Comparison of ENCODE assay signal across 18 cellular contexts in the genomic region with DNA sequence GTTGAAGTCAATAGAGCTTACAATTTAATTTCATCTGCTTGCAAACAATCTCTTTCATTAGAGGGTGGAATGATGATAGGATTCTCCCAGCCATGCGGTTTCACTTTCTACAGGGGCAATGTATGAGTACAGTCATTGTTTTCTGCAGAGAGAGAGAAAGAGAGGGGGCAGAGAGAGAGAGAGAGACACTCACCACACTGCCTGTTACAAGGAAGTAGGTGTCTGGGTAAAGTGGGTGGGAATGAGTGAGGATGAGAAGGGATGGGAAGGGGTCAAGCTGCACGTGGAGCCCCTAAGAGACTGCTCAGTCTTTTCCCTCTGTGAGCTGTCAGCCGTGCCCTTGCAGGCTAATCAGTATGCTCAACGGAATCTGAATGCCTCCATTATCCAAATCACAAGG.
DNase-seq lines count a peak whose midpoint lies in the region; ATAC-seq lines count a peak whose summit lies in the region.
"Had no signal": no experiment of that assay in that cellular context is flagged by ENCODE, and none has a peak within 500 bp of the region (broad histone marks: within the 10 kb centered on the region; RNA-seq: fewer than 3 reads in every experiment).

No MANE protein-coding gene starts in this region.

- no peaks in the 10 kb centered on the region for H3K36me3 ChIP-seq in GM23248 (ENCODE audit: low read depth)
- H3K36me3 ChIP-seq: brain microvascular endothelial cell, SJSA1, thyroid gland had no signal

- no peaks in the 10 kb centered on the region for H3K4me1 ChIP-seq in GM23248 (ENCODE audit: insufficient read depth)
- H3K4me1 ChIP-seq: SJSA1 had no signal

- in situ Hi-C loops in GM23248 (cut with MboI) = no loop called here

- no peak overlapping the region for H3K4me2 ChIP-seq in GM23248 (ENCODE audit: unreplicated experiment)

- H3K9me3 ChIP-seq in GM23248 (ENCODE audit: low read depth) = no peaks in the 10 kb centered on the region
- H3K9me3 ChIP-seq: SJSA1, thyroid gland had no signal

- no peak for ATAC-seq in activated CD8-positive, alpha-beta memory T cell treated with anti-CD3 and anti-CD28 coated beads, Interleukin-2, amount 10 ng/mL, durations not matched to agents 7 days and 5 days
- ATAC-seq: effector memory CD8-positive, alpha-beta T cell had no signal

- no peaks in the 10 kb centered on the region for H3K79me2 ChIP-seq in GM23248 (ENCODE audit: insufficient read depth)

- H3K36me3 Mint-ChIP-seq in activated CD8-positive, alpha-beta memory T cell treated with anti-CD3 and anti-CD28 coated beads, Interleukin-2, amount 10 ng/mL, durations not matched to agents 7 days and 5 days = peaks cover 4% of the 10 kb centered on the region

- H3K27ac ChIP-seq in GM23248 = no peak overlapping the region
- peak overlapping the region; percentile 34 for H3K27ac ChIP-seq in caudate nucleus (ENCODE audit: low read depth, low read length)
- H3K27ac ChIP-seq: brain microvascular endothelial cell, SJSA1, thyroid gland had no signal

- DNase-seq in GM23248 = peak; percentile 9
- DNase-seq in NCI-H2227 treated with DMSO at 0.1 percent for 48 hours (lab: John Stamatoyannopoulos, UW) = peak; percentile 79
- peak in 36 of 61 donors; percentile 4 to 70 (median 32) for DNase-seq in caudate nucleus (lab: John Stamatoyannopoulos, UW)
- DNase-seq in nucleus accumbens (lab: John Stamatoyannopoulos, UW) = peak in 40 of 56 donors; percentile 4 to 77 (median 23)
- no peak for DNase-seq in GM19238 (ENCODE audit: insufficient read length, low spot score)
- DNase-seq in NCI-H2196 (lab: John Stamatoyannopoulos, UW; ENCODE audit: unreplicated experiment) = no peak
- no peak for DNase-seq in H4 (ENCODE audit: low spot score)
- DNase-seq in activated CD8-positive, alpha-beta memory T cell treated with anti-CD3 and anti-CD28 coated beads, Interleukin-2, amount 10 ng/mL, durations not matched to agents 7 days and 5 days = no peak
- DNase-seq: activated gamma-delta T cell; AML-193; brain microvascular endothelial cell; effector memory CD8-positive, alpha-beta T cell; foreskin fibroblast; immature natural killer cell; Kasumi-1; NCI-H1930; thyroid gland had no signal

- no peaks in the 10 kb centered on the region for H3K9me2 ChIP-seq in GM23248 (ENCODE audit: insufficient read depth)

- no peak overlapping the region for H3K27ac Mint-ChIP-seq in activated CD8-positive, alpha-beta memory T cell treated with anti-CD3 and anti-CD28 coated beads, Interleukin-2, amount 10 ng/mL, durations not matched to agents 7 days and 5 days
- H3K27ac Mint-ChIP-seq: effector memory CD8-positive, alpha-beta T cell; immature natural killer cell had no signal

- no peaks in the 10 kb centered on the region for H3K9me3 Mint-ChIP-seq in activated CD8-positive, alpha-beta memory T cell treated with anti-CD3 and anti-CD28 coated beads, Interleukin-2, amount 10 ng/mL, durations not matched to agents 7 days and 5 days (ENCODE audit: low read depth)

- 20 to 25% methylated on average over 4 of the region's 4 CpGs for WGBS in GM23248 (ENCODE audit: low coverage in 1 of 2, low lambda C conversion rate in 2 of 2, missing lambda C conversion rate in 2 of 2), 2 experiments

- H4K20me1 ChIP-seq in GM23248 (ENCODE audit: insufficient read depth) = no peaks in the 10 kb centered on the region

- H3K4me3 ChIP-seq in GM23248 = no peak overlapping the region
- H3K4me3 ChIP-seq: SJSA1, thyroid gland had no signal

- H3K9ac ChIP-seq in GM23248 = no peak overlapping the region

- H3K27me3 Mint-ChIP-seq in activated CD8-positive, alpha-beta memory T cell treated with anti-CD3 and anti-CD28 coated beads, Interleukin-2, amount 10 ng/mL, durations not matched to agents 7 days and 5 days = peaks cover 37% of the 10 kb centered on the region

- peaks cover 20% of the 10 kb centered on the region for H3K4me1 Mint-ChIP-seq in activated CD8-positive, alpha-beta memory T cell treated with anti-CD3 and anti-CD28 coated beads, Interleukin-2, amount 10 ng/mL, durations not matched to agents 7 days and 5 days

- no peaks in the 10 kb centered on the region for H3F3A ChIP-seq in GM23248 (ENCODE audit: insufficient read depth)

- H3K27me3 ChIP-seq in GM23248 (replicated peaks; ENCODE audit: insufficient read depth) = peaks cover 24% of the 10 kb centered on the region
- H3K27me3 ChIP-seq: brain microvascular endothelial cell, SJSA1, thyroid gland had no signal

- CTCF ChIA-PET in activated CD8-positive, alpha-beta memory T cell treated with anti-CD3 and anti-CD28 coated beads, Interleukin-2, amount 10 ng/mL, durations not matched to agents 7 days and 5 days (lab: Charles Lee) = no interaction called here

- no peak overlapping the region for H3K4me3 Mint-ChIP-seq in activated CD8-positive, alpha-beta memory T cell treated with anti-CD3 and anti-CD28 coated beads, Interleukin-2, amount 10 ng/mL, durations not matched to agents 7 days and 5 days
- H3K4me3 Mint-ChIP-seq: effector memory CD8-positive, alpha-beta T cell; immature natural killer cell had no signal

- no peak overlapping the region for H2AFZ ChIP-seq in GM23248

Comparison
In these comparisons a context has a peak if more than half of its experiments do, and no peak if none do; other contexts are left out.
1. DNase-seq: peak in GM23248 (single experiment), NCI-H2227 treated with DMSO at 0.1 percent for 48 hours (single experiment), caudate nucleus (36 of 61) and nucleus accumbens (40 of 56); none in GM19238 (single experiment), NCI-H2196 (single experiment), H4 (single experiment) and activated CD8-positive, alpha-beta memory T cell treated with anti-CD3 and anti-CD28 coated beads, Interleukin-2, amount 10 ng/mL, durations not matched to agents 7 days and 5 days (single experiment).